In the genomic region with DNA sequence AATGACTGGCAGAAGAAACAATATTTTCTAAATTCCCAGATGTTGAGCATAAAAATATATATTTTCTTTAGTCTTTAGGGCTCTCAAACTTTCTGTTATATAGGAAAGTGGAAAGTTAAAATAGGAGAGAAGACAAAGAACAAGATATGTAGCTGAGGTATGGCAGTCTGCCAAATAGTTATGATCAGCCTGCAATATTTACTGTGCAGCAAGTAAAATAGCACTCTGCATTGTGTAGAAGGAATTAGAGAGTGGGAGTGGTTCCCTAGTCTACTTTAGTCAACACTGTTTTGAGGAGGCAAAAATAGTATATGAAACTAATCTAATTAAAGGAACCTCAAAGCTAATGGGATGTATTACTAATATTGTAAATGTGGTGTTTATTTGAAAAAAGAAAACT, we compare ENCODE assay signal across 15 cellular contexts.
DNase-seq lines count a peak whose midpoint lies in the region; ATAC-seq and TF ChIP-seq lines count a peak whose summit lies in the region.
"Had no signal": no experiment of that assay in that cellular context is flagged by ENCODE, and none has a peak within 500 bp of the region (broad histone marks: within the 10 kb centered on the region; RNA-seq: fewer than 3 reads in every experiment).

No MANE protein-coding gene starts in this region.

- H3K4me3 ChIP-seq in astrocyte of the cerebellum (ENCODE audit: low read depth, low read length) (no peak overlapping the region), left lung (no peak overlapping the region), osteoblast (ENCODE audit: insufficient read depth, low read length) (no peak overlapping the region)
- H3K4me3 ChIP-seq: dorsolateral prefrontal cortex, gastroesophageal sphincter had no signal

- H3K4me2 ChIP-seq in osteoblast (ENCODE audit: insufficient read depth, low read length), result no peak overlapping the region

- no peaks in the 10 kb centered on the region for H3K79me2 ChIP-seq in osteoblast (ENCODE audit: insufficient read depth, low read length)

- no peak overlapping the region for H2AFZ ChIP-seq in osteoblast (ENCODE audit: low read length)

- no peak overlapping the region for H3K27ac ChIP-seq in left lung
- H3K27ac ChIP-seq in osteoblast (ENCODE audit: low read depth, low read length), result no peak overlapping the region
- H3K27ac ChIP-seq: 22Rv1, dorsolateral prefrontal cortex, gastroesophageal sphincter had no signal

- H3K9me3 ChIP-seq in left lung, result no peaks in the 10 kb centered on the region
- no peaks in the 10 kb centered on the region for H3K9me3 ChIP-seq in osteoblast (ENCODE audit: low read depth, low read length)
- H3K9me3 ChIP-seq: gastroesophageal sphincter had no signal

- H3K4me1 ChIP-seq in left lung, result no peaks in the 10 kb centered on the region
- H3K4me1 ChIP-seq in osteoblast (ENCODE audit: insufficient read depth, low read length), result no peaks in the 10 kb centered on the region
- H3K4me1 ChIP-seq: gastroesophageal sphincter had no signal

- no peaks in the 10 kb centered on the region for H3K36me3 ChIP-seq in left lung
- H3K36me3 ChIP-seq in osteoblast (ENCODE audit: insufficient read depth, low read length), result no peaks in the 10 kb centered on the region
- H3K36me3 ChIP-seq: gastroesophageal sphincter had no signal

- TF ChIP-seq CTCF in astrocyte of the cerebellum (IDR thresholded peaks at IDR 0.05; ENCODE audit: low read depth, low read length, missing control alignments) (no peak), left lung (IDR thresholded peaks at IDR 0.05) (no peak), osteoblast (IDR thresholded peaks at IDR 0.05; ENCODE audit: extremely low read depth, low read depth, low read length) (no peak)

- ATAC-seq in left lung, result peak; percentile 44
- ATAC-seq: gastroesophageal sphincter had no signal

- DNase-seq in NCI-H1092 treated with DMSO at 0.1 percent for 48 hours (lab: John Stamatoyannopoulos, UW) (peak; percentile 16), NCI-H1092 (lab: John Stamatoyannopoulos, UW) (no peak), NCI-H187 treated with DMSO at 0.1 percent for 48 hours (lab: John Stamatoyannopoulos, UW) (peak; percentile 16), astrocyte of the cerebellum (ENCODE audit: low read depth) (peak; percentile 20), left lung (no peak), osteoblast (ENCODE audit: insufficient read length, low spot score, missing footprints) (no peak), ecto neural progenitor cell (ENCODE audit: low spot score) (no peak)
- no peak for DNase-seq in stimulated activated CD4-positive, alpha-beta T cell treated with anti-CD3 and anti-CD28 coated beads, Interleukin-12 subunit alpha, Interleukin-12 subunit beta, amount 100 ng/mL, for 4 hours
- DNase-seq: activated B cell treated with CpG ODN at 0.5 μM for 24 hours; activated CD8-positive, alpha-beta memory T cell treated with anti-CD3 and anti-CD28 coated beads, Interleukin-2, amount 50 U/mL, for 48 hours; CD4-positive, alpha-beta T cell; dorsolateral prefrontal cortex; H7 had no signal

- in situ Hi-C loops in astrocyte of the cerebellum (cut with HindIII; ENCODE audit: low sequenced_read_pairs), result no loop called here

- H4K20me1 ChIP-seq in osteoblast (ENCODE audit: insufficient read depth, low read length), result no peaks in the 10 kb centered on the region

- intact Hi-C loops in left lung (cut with DNase I), result no loop called here

- H3K27me3 ChIP-seq in left lung, result no peaks in the 10 kb centered on the region
- no peaks in the 10 kb centered on the region for H3K27me3 ChIP-seq in osteoblast (ENCODE audit: insufficient read depth, low read length)
- H3K27me3 ChIP-seq: dorsolateral prefrontal cortex, gastroesophageal sphincter had no signal

Comparison
In these comparisons a context has a peak if more than half of its experiments do, and no peak if none do; other contexts are left out.
1. DNase-seq: peak in NCI-H1092 treated with DMSO at 0.1 percent for 48 hours (single experiment), NCI-H187 treated with DMSO at 0.1 percent for 48 hours (single experiment) and astrocyte of the cerebellum (single experiment); none in NCI-H1092 (single experiment), left lung (0 of 2), osteoblast (single experiment), ecto neural progenitor cell (single experiment) and stimulated activated CD4-positive, alpha-beta T cell treated with anti-CD3 and anti-CD28 coated beads, Interleukin-12 subunit alpha, Interleukin-12 subunit beta, amount 100 ng/mL, for 4 hours (single experiment).